Comparison of ENCODE assay signal across 8 cellular contexts in genomic region chr4:78775278-78776030, GRCh38. TPM values are rescaled to one million over a fixed set of nuclear protein-coding genes. Genes with fewer than 3 reads are reported as not detected.
DNase-seq lines count a peak whose midpoint lies in the region; ATAC-seq and TF ChIP-seq lines count a peak whose summit lies in the region.

No MANE protein-coding gene starts in this region.

- POLR2A ChIA-PET in CD4-positive, alpha-beta T cell (lab: Charles Lee): interaction anchor here (0.9 to 1.2 kb wide), 3 partner anchors 8 to 131 kb away, joined by 3 to 5 read pairs (median 3); no protein-coding TSS in a partner anchor

- peak overlapping the region; percentile 96 for H3K4me3 Mint-ChIP-seq in CD4-positive, alpha-beta T cell
- peak overlapping the region; percentile 94 for H3K4me3 Mint-ChIP-seq in endothelial cell (ENCODE audit: unreplicated experiment)
- H3K4me3 Mint-ChIP-seq in mesothelial cell of epicardium: peak overlapping the region; percentile 91

- peak overlapping the region; percentile 72 for H3K27ac ChIP-seq in CD4-positive, alpha-beta T cell (ENCODE audit: low read depth, low read length)

- CTCF ChIA-PET in CD4-positive, alpha-beta T cell (lab: Charles Lee): interaction anchor here (0.7 to 1.6 kb wide), 2 partner anchors 131 to 151 kb away, joined by 3 to 4 read pairs; no protein-coding TSS in a partner anchor

- H3K4me1 Mint-ChIP-seq in CD4-positive, alpha-beta T cell (ENCODE audit: low read depth): peaks cover 20% of the 10 kb centered on the region
- peaks cover 18% of the 10 kb centered on the region for H3K4me1 Mint-ChIP-seq in endothelial cell (ENCODE audit: unreplicated experiment)
- H3K4me1 Mint-ChIP-seq in mesothelial cell of epicardium: peaks cover 12% of the 10 kb centered on the region

- no peaks in the 10 kb centered on the region for H3K27me3 ChIP-seq in CD4-positive, alpha-beta T cell (ENCODE audit: control insufficient read depth, insufficient read depth, low read length)

- intact Hi-C loops in CD4-positive, alpha-beta T cell (cut with DNase I, micrococcal nuclease): loop anchor here (5.0 to 10.0 kb wide), 8 partner anchors 42 to 1703 kb away; partner anchors contain the start of gene PAQR3 (in 1 of the 2)

- peak overlapping the region; percentile 90 for H3K27ac Mint-ChIP-seq in CD4-positive, alpha-beta T cell
- H3K27ac Mint-ChIP-seq in endothelial cell (ENCODE audit: unreplicated experiment) (peak overlapping the region; percentile 97), mesothelial cell of epicardium (peak overlapping the region; percentile 99)

- H3K36me3 Mint-ChIP-seq in CD4-positive, alpha-beta T cell (ENCODE audit: low read depth): peaks cover 12% of the 10 kb centered on the region
- peaks cover 12% of the 10 kb centered on the region for H3K36me3 Mint-ChIP-seq in endothelial cell (ENCODE audit: low read depth, unreplicated experiment)
- H3K36me3 Mint-ChIP-seq in mesothelial cell of epicardium: no peaks in the 10 kb centered on the region

- H3K9me3 ChIP-seq in CD4-positive, alpha-beta T cell (ENCODE audit: control insufficient read depth, low read length): no peaks in the 10 kb centered on the region

- peak; percentile 61 for ATAC-seq in CD4-positive, alpha-beta T cell (ENCODE audit: poor library complexity)
- peak; percentile 46 for ATAC-seq in GM19328 (IDR thresholded peaks at IDR 0.05; ENCODE audit: unreplicated experiment)
- peak; percentile 57 for ATAC-seq in HG03460 (IDR thresholded peaks at IDR 0.05; ENCODE audit: unreplicated experiment)

- no peaks in the 10 kb centered on the region for H3K9me3 Mint-ChIP-seq in CD4-positive, alpha-beta T cell
- H3K9me3 Mint-ChIP-seq in endothelial cell (ENCODE audit: unreplicated experiment): no peaks in the 10 kb centered on the region
- H3K9me3 Mint-ChIP-seq in mesothelial cell of epicardium: no peaks in the 10 kb centered on the region

- TF ChIP-seq CTCF in CD4-positive, alpha-beta T cell (IDR thresholded peaks at IDR 0.05): no peak
- TF ChIP-seq CTCF in endothelial cell (IDR thresholded peaks at IDR 0.05; ENCODE audit: unreplicated experiment) (no peak), mesothelial cell of epicardium (IDR thresholded peaks at IDR 0.05; ENCODE audit: unreplicated experiment) (no peak)

- DNase-seq in CD4-positive, alpha-beta T cell: peak; percentile 74 to 88 (median 82)
- DNase-seq in NOMO-1 treated with DMSO at 0.1 percent for 48 hours (lab: John Stamatoyannopoulos, UW; ENCODE audit: unreplicated experiment) (peak; percentile 77), endothelial cell (ENCODE audit: low spot score) (peak; percentile 83), mesothelial cell of epicardium (ENCODE audit: low spot score in 2 of 2, unreplicated experiment in 2 of 2) (peak; percentile 69 to 89)
- peak; percentile 88 for DNase-seq in activated CD8-positive, alpha-beta memory T cell treated with anti-CD3 and anti-CD28 coated beads, Interleukin-2, amount 50 U/mL, for 4 hours
- DNase-seq in stimulated activated CD8-positive, alpha-beta memory T cell treated with anti-CD3 and anti-CD28 coated beads, Interleukin-15, amount 100 ng/mL, for 4 hours (ENCODE audit: low read depth in 2 of 2): peak; percentile 78 to 83

- H3K27me3 Mint-ChIP-seq in CD4-positive, alpha-beta T cell: no peaks in the 10 kb centered on the region
- H3K27me3 Mint-ChIP-seq in endothelial cell (ENCODE audit: unreplicated experiment) (peaks cover 16% of the 10 kb centered on the region), mesothelial cell of epicardium (ENCODE audit: low read depth) (no peaks in the 10 kb centered on the region)

RNA-seq across cellular contexts. Expression of gene BMP2K, which starts 0.7 kb away (rescaled TPM):
- total RNA-seq in CD4-positive, alpha-beta T cell: 1 to 10 TPM; 4.6 to 5.6 TPM
- total RNA-seq in endothelial cell (ENCODE audit: unreplicated experiment): 270 TPM
- 22.2 to 23.2 TPM (median 22.3 TPM) in 3 replicates for total RNA-seq in mesothelial cell of epicardium

Comparison
In these comparisons a context has a peak if more than half of its experiments do, and no peak if none do; other contexts are left out.
1. Peak in every context shown above with its lines: DNase-seq, ATAC-seq and H3K27ac ChIP-seq.
2. RNA of gene BMP2K, which starts 0.7 kb away (total RNA-seq): 270 TPM in endothelial cell (single experiment); 22.2 to 23.2 TPM in mesothelial cell of epicardium and 4.6 to 5.6 TPM in CD4-positive, alpha-beta T cell; every median in the first group is over 10 times any median in the second.